ENCODE assay signal across 17 cellular contexts in genomic region chr7:2051708-2052656, GRCh38.
A peak's percentile ranks its signal among the peaks of the same experiment; 100 is the strongest.
DNase-seq lines count a peak whose midpoint lies in the region; ATAC-seq and TF ChIP-seq lines count a peak whose summit lies in the region.
"Had no signal": no experiment of that assay in that cellular context is flagged by ENCODE, and none has a peak within 500 bp of the region (broad histone marks: within the 10 kb centered on the region; RNA-seq: fewer than 3 reads in every experiment).

No MANE protein-coding gene starts in this region.

- peaks cover 35% of the 10 kb centered on the region for H3K4me1 Mint-ChIP-seq in brain

- H2BK120ac ChIP-seq in neuronal stem cell (ENCODE audit: low read depth, low read length), result no peak overlapping the region

- no peak overlapping the region for H3K4me3 Mint-ChIP-seq in brain
- H3K4me3 Mint-ChIP-seq: activated CD8-positive, alpha-beta memory T cell treated with anti-CD3 and anti-CD28 coated beads, Interleukin-2, amount 10 ng/mL, durations not matched to agents 7 days and 5 days; stimulated activated naive CD8-positive, alpha-beta T cell treated with anti-CD3 and anti-CD28 coated beads, Interleukin-15, Interleukin-2, amounts not matched to agents 100 ng/mL and 50 ng/mL, for 24 hours had no signal

- TF ChIP-seq CTCF in brain (conservative IDR thresholded peaks at IDR 0.05), result no peak

- H3K9me3 ChIP-seq in neuronal stem cell (replicated peaks in 1 of 2; ENCODE audit: control insufficient read depth in 2 of 2, insufficient read depth in 1 of 2, low read depth in 1 of 2, low read length in 2 of 2), result peaks cover 0 to 5% of the 10 kb centered on the region in 2 donors
- H3K9me3 ChIP-seq: BE2C had no signal

- no peak overlapping the region for H2AFZ ChIP-seq in neuronal stem cell (ENCODE audit: low read length)

- H3K27me3 Mint-ChIP-seq in brain, result peaks cover 3% of the 10 kb centered on the region
- H3K27me3 Mint-ChIP-seq: activated CD8-positive, alpha-beta memory T cell treated with anti-CD3 and anti-CD28 coated beads, Interleukin-2, amount 10 ng/mL, durations not matched to agents 7 days and 5 days; stimulated activated naive CD8-positive, alpha-beta T cell treated with anti-CD3 and anti-CD28 coated beads, Interleukin-15, Interleukin-2, amounts not matched to agents 100 ng/mL and 50 ng/mL, for 24 hours had no signal

- no peak overlapping the region for H3K4me2 ChIP-seq in neuronal stem cell (ENCODE audit: insufficient read depth, low read length, poor library complexity, severe bottlenecking)

- H3K79me1 ChIP-seq in neuronal stem cell (ENCODE audit: low read depth, low read length), result peaks cover 18% of the 10 kb centered on the region

- H3K4me3 ChIP-seq in neuronal stem cell (ENCODE audit: low read length in 2 of 2), result no peak overlapping the region
- H3K4me3 ChIP-seq: coronary artery had no signal

- H3K36me3 ChIP-seq in neuronal stem cell (replicated peaks in 1 of 2; ENCODE audit: control insufficient read depth in 2 of 2, insufficient read depth in 2 of 2, low read length in 2 of 2), result peaks cover 0 to 6% of the 10 kb centered on the region in 2 donors
- H3K36me3 ChIP-seq: BE2C had no signal

- peak overlapping the region; percentile 64 for H3K9ac ChIP-seq in neuronal stem cell (ENCODE audit: low read depth, low read length, poor library complexity)

- peak overlapping the region; percentile 63 for H2BK12ac ChIP-seq in neuronal stem cell (ENCODE audit: low read length)

- H4K8ac ChIP-seq in neuronal stem cell (ENCODE audit: low read depth, low read length), result no peak overlapping the region

- H2BK15ac ChIP-seq in neuronal stem cell (ENCODE audit: low read length), result no peak overlapping the region

- no CpG with 5 or more reads among the region's 30 CpGs for WGBS in neuronal stem cell (ENCODE audit: extremely low coverage in 2 of 2, insufficient read length in 2 of 2, insufficient replicate concordance in 1 of 2), 2 donors

- peak overlapping the region; percentile 73 for H3K23ac ChIP-seq in neuronal stem cell (ENCODE audit: low read depth, low read length, poor library complexity)

- no peaks in the 10 kb centered on the region for H3K27me3 ChIP-seq in neuronal stem cell (ENCODE audit: control insufficient read depth in 3 of 3, insufficient read depth in 3 of 3, low read depth in 1 of 3, low read length in 3 of 3)
- H3K27me3 ChIP-seq: BE2C had no signal

- no peak overlapping the region for H3K27ac ChIP-seq in neuronal stem cell (replicated peaks; ENCODE audit: low read length)
- H3K27ac ChIP-seq: coronary artery had no signal

- H3K14ac ChIP-seq in neuronal stem cell (ENCODE audit: low read length), result peak overlapping the region; percentile 9

- no peak overlapping the region for H2BK5ac ChIP-seq in neuronal stem cell (ENCODE audit: low read length)

- peak overlapping the region; percentile 70 for H3K18ac ChIP-seq in neuronal stem cell (ENCODE audit: low read length)

- no peaks in the 10 kb centered on the region for H3K9me3 Mint-ChIP-seq in brain
- H3K9me3 Mint-ChIP-seq: activated T-helper 2 cell treated with anti-CD3 and anti-CD28 coated beads, Interferon-gamma antibody, Interleukin-2, Interleukin-4, amounts not matched to agents 10 μg/mL and 5 μg/mL and 100 μg/mL, durations not matched to agents 14 hours and 24 hours and 36 hours; stimulated activated naive CD8-positive, alpha-beta T cell treated with anti-CD3 and anti-CD28 coated beads, Interleukin-15, Interleukin-2, amounts not matched to agents 100 ng/mL and 50 ng/mL, for 24 hours had no signal

- DNase-seq in NCI-H1417 (lab: John Stamatoyannopoulos, UW) (peak in 2 of 3 experiments; percentile 43 to 74), NCI-H1417 treated with DMSO at 0.1 percent for 48 hours (lab: John Stamatoyannopoulos, UW) (no peak), NCI-H2081 (lab: John Stamatoyannopoulos, UW) (peak; percentile 36 to 76), neuronal stem cell (ENCODE audit: low spot score) (no peak), T1000 (lab: John Stamatoyannopoulos, UW) (no peak)
- DNase-seq: activated CD4-positive, alpha-beta T cell treated with anti-CD3 and anti-CD28 coated beads for 4 hours; activated CD8-positive, alpha-beta memory T cell treated with anti-CD3 and anti-CD28 coated beads, Interleukin-2, amount 10 ng/mL, durations not matched to agents 7 days and 5 days; BE2C; GDM1; NCI-H1930; trophoblast cell had no signal

- no peak overlapping the region for H2AK5ac ChIP-seq in neuronal stem cell (ENCODE audit: low read depth, low read length)

- H3K36me3 Mint-ChIP-seq in brain, result no peaks in the 10 kb centered on the region
- H3K36me3 Mint-ChIP-seq: activated CD8-positive, alpha-beta memory T cell treated with anti-CD3 and anti-CD28 coated beads, Interleukin-2, amount 10 ng/mL, durations not matched to agents 7 days and 5 days had no signal

- peaks cover 3 to 4% of the 10 kb centered on the region in 2 donors for H3K4me1 ChIP-seq in neuronal stem cell (ENCODE audit: control insufficient read depth in 2 of 2, insufficient read depth in 1 of 2, low read depth in 1 of 2, low read length in 2 of 2)
- H3K4me1 ChIP-seq: BE2C had no signal

- H3K4ac ChIP-seq in neuronal stem cell (ENCODE audit: low read length), result no peak overlapping the region

- peak overlapping the region; percentile 22 for H4K91ac ChIP-seq in neuronal stem cell (ENCODE audit: low read depth, low read length, poor library complexity)

- ATAC-seq in GM19324 (IDR thresholded peaks at IDR 0.05; ENCODE audit: low FRiP score, unreplicated experiment) (no peak), HG03460 (IDR thresholded peaks at IDR 0.05; ENCODE audit: unreplicated experiment) (no peak)
- ATAC-seq: activated CD8-positive, alpha-beta memory T cell treated with anti-CD3 and anti-CD28 coated beads, Interleukin-2, amount 10 ng/mL, durations not matched to agents 7 days and 5 days had no signal

- H3K27ac Mint-ChIP-seq in brain, result peak overlapping the region in 4 of 5 experiments; percentile 46 to 70 (median 57)
- H3K27ac Mint-ChIP-seq: activated CD8-positive, alpha-beta memory T cell treated with anti-CD3 and anti-CD28 coated beads, Interleukin-2, amount 10 ng/mL, durations not matched to agents 7 days and 5 days; activated T-helper 2 cell treated with anti-CD3 and anti-CD28 coated beads, Interferon-gamma antibody, Interleukin-2, Interleukin-4, amounts not matched to agents 10 μg/mL and 5 μg/mL and 100 μg/mL, durations not matched to agents 14 hours and 24 hours and 36 hours; stimulated activated naive CD8-positive, alpha-beta T cell treated with anti-CD3 and anti-CD28 coated beads, Interleukin-15, Interleukin-2, amounts not matched to agents 100 ng/mL and 50 ng/mL, for 24 hours had no signal

Comparison
In these comparisons a context has a peak if more than half of its experiments do, and no peak if none do; other contexts are left out.
1. DNase-seq: peak in NCI-H1417 (2 of 3) and NCI-H2081 (2 of 2); none in NCI-H1417 treated with DMSO at 0.1 percent for 48 hours (single experiment), neuronal stem cell (single experiment) and T1000 (single experiment).